Comparison of ENCODE assay signal across 21 cellular contexts in genomic region chr3:139327231-139327630, GRCh38.
"Had no signal": no experiment of that assay in that cellular context is flagged by ENCODE, and none has a peak within 500 bp of the region (broad histone marks: within the 10 kb centered on the region; RNA-seq: fewer than 3 reads in every experiment).

No MANE protein-coding gene starts in this region.

- H3K4me3 ChIP-seq: Peyer's patch, SJCRH30 had no signal

- DNase-seq: IMR-90, Karpas-422, MM.1S, NCI-H1092 treated with DMSO at 0.1 percent for 48 hours, NCI-H1436, NCI-H187, NCI-H2029, NCI-H2081 treated with DMSO at 0.1 percent for 48 hours, NCI-H2171, NCI-H226, NCI-H510A, NCI-H524 treated with DMSO at 0.1 percent for 48 hours, NCI-H69, NCI-H774, PC-3, Peyer's patch, SHP77 treated with DMSO at 0.1 percent for 48 hours, SJCRH30 had no signal

- H3K27ac ChIP-seq: Peyer's patch, SJCRH30 had no signal

- H3K4me1 ChIP-seq: SJCRH30 had no signal

- ATAC-seq: HepG2, PC-3, Right ventricle myocardium inferior, SK-N-SH treated with all-trans-retinoic acid at 6 μM for 48 hours had no signal

- H3K36me3 ChIP-seq: Peyer's patch, SJCRH30 had no signal

- H3K27me3 ChIP-seq: Peyer's patch had no signal

- H3K9me3 ChIP-seq: Peyer's patch, SJCRH30 had no signal
